23 cellular contexts compared by ENCODE assay signal in genomic region chr2:75655861-75656260, GRCh38. TPM values are rescaled to one million over a fixed set of nuclear protein-coding genes. Genes with fewer than 3 reads are reported as not detected.
A peak's percentile ranks its signal among the peaks of the same experiment; 100 is the strongest.
DNase-seq lines count a peak whose midpoint lies in the region; ATAC-seq and TF ChIP-seq lines count a peak whose summit lies in the region.
"Had no signal": no experiment of that assay in that cellular context is flagged by ENCODE, and none has a peak within 500 bp of the region (broad histone marks: within the 10 kb centered on the region; RNA-seq: fewer than 3 reads in every experiment).

No MANE protein-coding gene starts in this region.

- TF ChIP-seq CTCF in HL-60 (IDR thresholded peaks at IDR 0.05; ENCODE audit: insufficient read depth, low read length) (no peak), psoas muscle (IDR thresholded peaks at IDR 0.05) (no peak), lower lobe of right lung (IDR thresholded peaks at IDR 0.05) (no peak), natural killer cell (IDR thresholded peaks at IDR 0.05) (no peak)

- H3K4me1 Mint-ChIP-seq in T-cell (peaks cover 24 to 35% (median 29%) of the 10 kb centered on the region in 3 donors), natural killer cell (peaks cover 22 to 30% of the 10 kb centered on the region in 2 donors)

- H3K27ac ChIP-seq in HL-60 (replicated peaks) = no peak overlapping the region
- H3K27ac ChIP-seq in psoas muscle = peak overlapping the region; percentile 13
- H3K27ac ChIP-seq in lower lobe of right lung = no peak overlapping the region
- H3K27ac ChIP-seq: BLaER1 had no signal

- peaks cover 4% of the 10 kb centered on the region for H3K9me3 ChIP-seq in psoas muscle
- H3K9me3 ChIP-seq in lower lobe of right lung = peaks cover 8% of the 10 kb centered on the region

- DNase-seq in AG08396 (ENCODE audit: low spot score) (peak; percentile 12), HL-60 (ENCODE audit: low read depth in 1 of 2, low spot score in 1 of 2) (peak; percentile 9 to 13), cerebellar cortex (ENCODE audit: low spot score) (peak; percentile 59), psoas muscle (no peak), lower lobe of right lung (no peak), T-cell (no peak), natural killer cell (no peak)
- DNase-seq: CD4-positive, alpha-beta T cell; COR-L47; DMS79 treated with DMSO at 0.1 percent for 48 hours; H9; HFFc6; Karpas-422; MG63; NCI-H1048; NCI-H1417 treated with DMSO at 0.1 percent for 48 hours; NCI-H187; NCI-H446; NCI-H526; OCI-M1; Right ventricle myocardium superior had no signal

- H3K27me3 ChIP-seq in HL-60 (ENCODE audit: insufficient read depth, poor library complexity, severe bottlenecking) (no peaks in the 10 kb centered on the region), psoas muscle (ENCODE audit: insufficient read depth in 3 of 3, low read length in 2 of 3) (no peaks in the 10 kb centered on the region), lower lobe of right lung (ENCODE audit: low read depth) (no peaks in the 10 kb centered on the region)
- H3K27me3 ChIP-seq: BLaER1, MG63 had no signal

- CTCF ChIA-PET in T-cell (lab: Charles Lee) = no interaction called here

- POLR2A ChIA-PET in T-cell (lab: Charles Lee) = no interaction called here

- ATAC-seq in psoas muscle (peak in 1 of 4 donors; percentile 18), lower lobe of right lung (no peak), T-cell (replicated peaks in 1 of 4) (no peak), natural killer cell (no peak)
- ATAC-seq: GM12878 had no signal

- no peaks in the 10 kb centered on the region for H3K27me3 Mint-ChIP-seq in T-cell
- H3K27me3 Mint-ChIP-seq in natural killer cell (ENCODE audit: low read depth in 2 of 2) = no peaks in the 10 kb centered on the region
- H3K27me3 Mint-ChIP-seq: CD4-positive, alpha-beta T cell had no signal

- intact Hi-C loops in psoas muscle (cut with DNase I) (loop anchor here in 1 of 2 donors (10.0 kb wide), 1 partner anchor 49 kb away; no protein-coding TSS in a partner anchor), lower lobe of right lung (cut with DNase I) (no loop called here), natural killer cell (cut with micrococcal nuclease) (no loop called here)

- peaks cover 4 to 74% of the 10 kb centered on the region in 2 donors for H3K36me3 ChIP-seq in psoas muscle (ENCODE audit: insufficient read depth in 1 of 2, low read depth in 1 of 2)
- H3K36me3 ChIP-seq in lower lobe of right lung = peaks cover 79% of the 10 kb centered on the region

- H3K4me1 ChIP-seq in psoas muscle = peaks cover 8% of the 10 kb centered on the region
- no peaks in the 10 kb centered on the region for H3K4me1 ChIP-seq in lower lobe of right lung
- H3K4me1 ChIP-seq: BLaER1 had no signal

- no peak overlapping the region for H3K4me3 ChIP-seq in HL-60 (replicated peaks; ENCODE audit: insufficient read depth, low read length)
- H3K4me3 ChIP-seq in psoas muscle = no peak overlapping the region
- H3K4me3 ChIP-seq in lower lobe of right lung = no peak overlapping the region
- H3K4me3 ChIP-seq: BLaER1, GM12878, MG63 had no signal

- no peak overlapping the region for H3K27ac Mint-ChIP-seq in T-cell
- H3K27ac Mint-ChIP-seq in natural killer cell = no peak overlapping the region
- H3K27ac Mint-ChIP-seq: CD4-positive, alpha-beta T cell; H9; HFFc6 had no signal

- H3K9me3 Mint-ChIP-seq in T-cell (peaks cover 4 to 30% (median 9%) of the 10 kb centered on the region in 3 donors), natural killer cell (peaks cover 3 to 6% of the 10 kb centered on the region in 2 donors)
- H3K9me3 Mint-ChIP-seq: H9, HFFc6 had no signal

- H3K36me3 Mint-ChIP-seq in T-cell (peaks cover 87% of the 10 kb centered on the region), natural killer cell (peaks cover 54% of the 10 kb centered on the region)

- 68 to 95% (median 76%) methylated on average over 1 of the region's 1 CpG for WGBS in psoas muscle, 3 donors

- H3K4me3 Mint-ChIP-seq in T-cell = no peak overlapping the region
- H3K4me3 Mint-ChIP-seq in natural killer cell = no peak overlapping the region
- H3K4me3 Mint-ChIP-seq: CD4-positive, alpha-beta T cell; H9; HFFc6 had no signal

RNA-seq across cellular contexts. Expression of gene MRPL19, which starts 9.3 kb away (rescaled TPM):
- total RNA-seq in psoas muscle (10 to 100 TPM; 58.8 to 78.2 (median 71.9) TPM), lower lobe of right lung (39.8 TPM), T-cell (10 to 100 TPM; 16.6 to 31.5 (median 22.6) TPM), natural killer cell (10 to 100 TPM; 11.9 to 22.9 (median 17.8) TPM)
- 10 to 100 TPM; 32.4 to 88.1 (median 39.5) TPM for polyA plus RNA-seq in psoas muscle

RNA-seq across cellular contexts. Expression of gene GCFC2, which starts 54.9 kb away (rescaled TPM):
- total RNA-seq in psoas muscle = 10 to 100 TPM; 13.2 to 31.5 (median 25.3) TPM
- 10 to 100 TPM; 14.2 to 20.2 (median 17.7) TPM for polyA plus RNA-seq in psoas muscle
- total RNA-seq in lower lobe of right lung = 12.7 TPM
- 10 to 100 TPM; 18.2 to 25.0 (median 24.0) TPM for total RNA-seq in T-cell
- 10 to 100 TPM; 12.0 to 16.2 (median 13.5) TPM for total RNA-seq in natural killer cell

Comparison
In these comparisons a context has a peak if more than half of its experiments do, and no peak if none do; other contexts are left out.
1. DNase-seq: peak in AG08396 (single experiment), HL-60 (2 of 2) and cerebellar cortex (single experiment); none in psoas muscle (0 of 2), lower lobe of right lung (single experiment), T-cell (0 of 34) and natural killer cell (single experiment).